8 cellular contexts compared by ENCODE assay signal in genomic region chr6:110875548-110876169, GRCh38. TPM values are rescaled to one million over a fixed set of nuclear protein-coding genes. Genes with fewer than 3 reads are reported as not detected.
DNase-seq lines count a peak whose midpoint lies in the region; ATAC-seq, FAIRE-seq and TF ChIP-seq lines count a peak whose summit lies in the region.

No MANE protein-coding gene starts in this region.

- H3K27ac ChIP-seq in pancreas (peak overlapping the region; percentile 86 to 92 (median 90)), tibial nerve (peak overlapping the region; percentile 78 to 97 (median 91))

- intact Hi-C loops in Right ventricle myocardium inferior (cut with DNase I) (loop anchor here (2.0 to 5.0 kb wide), 3 partner anchors 83 to 347 kb away; partner anchors contain the start of gene GTF3C6), pancreas (cut with DNase I) (no loop called here)

- WGBS in pancreas, 2 donors, result 0 to 1% methylated on average over 47 to 61 of the region's 61 CpGs
- 1 to 2% methylated on average over 10 to 35 of the region's 61 CpGs for WGBS in tibial nerve, 2 donors

- H3K27me3 ChIP-seq in pancreas, result no peaks in the 10 kb centered on the region
- no peaks in the 10 kb centered on the region for H3K27me3 ChIP-seq in tibial nerve

- FAIRE-seq in pancreas (lab: Jason Lieb, UNC), result no peak

- peaks cover 7 to 35% (median 27%) of the 10 kb centered on the region in 3 donors for H3K4me1 ChIP-seq in pancreas
- H3K4me1 ChIP-seq in tibial nerve, result peaks cover 0 to 49% (median 32%) of the 10 kb centered on the region in 4 donors

- ATAC-seq in GM18511 (IDR thresholded peaks at IDR 0.05; ENCODE audit: unreplicated experiment) (peak; percentile 16), HG03095 (IDR thresholded peaks at IDR 0.05; ENCODE audit: unreplicated experiment) (peak; percentile 10), Right ventricle myocardium inferior (peak; percentile 24), pancreas (peak; percentile 24 to 52 (median 36))

- H3K36me3 ChIP-seq in pancreas, result no peaks in the 10 kb centered on the region
- H3K36me3 ChIP-seq in tibial nerve, result no peaks in the 10 kb centered on the region

- TF ChIP-seq CTCF in pancreas (IDR thresholded peaks at IDR 0.05) (no peak), tibial nerve (IDR thresholded peaks at IDR 0.05) (no peak)

- TF ChIP-seq EP300 in tibial nerve (IDR thresholded peaks at IDR 0.05), result no peak

- H3K4me3 ChIP-seq in pancreas, result peak overlapping the region; percentile 91 to 94 (median 92)
- H3K4me3 ChIP-seq in tibial nerve, result peak overlapping the region; percentile 68 to 85 (median 72)

- TF ChIP-seq POLR2A in tibial nerve (IDR thresholded peaks at IDR 0.05), result no peak

- no peaks in the 10 kb centered on the region for H3K9me3 ChIP-seq in pancreas
- no peaks in the 10 kb centered on the region for H3K9me3 ChIP-seq in tibial nerve

- DNase-seq in RPMI8226 (peak; percentile 31), Right ventricle myocardium inferior (ENCODE audit: missing footprints) (peak; percentile 74), pancreas (peak; percentile 61 to 89 (median 68)), tibial nerve (ENCODE audit: low spot score in 2 of 2) (no peak), SIG-M5 (lab: John Stamatoyannopoulos, UW) (no peak)
- DNase-seq in activated naive CD4-positive, alpha-beta T cell treated with anti-CD3 and anti-CD28 coated beads, Interleukin-2, amount 50 U/mL, for 16 hours, result peak; percentile 81

RNA-seq across cellular contexts. Expression of gene AMD1, which starts 1.1 kb away (rescaled TPM):
- total RNA-seq in Right ventricle myocardium inferior (84.9 TPM), pancreas (10 to 100 TPM; 15.4 to 30.1 (median 25.5) TPM), tibial nerve (10 to 100 TPM; 61.8 to 95.0 (median 81.8) TPM)
- polyA plus RNA-seq in pancreas, result 10 to 100 TPM; 11.3 to 24.0 TPM

Comparison
In these comparisons a context has a peak if more than half of its experiments do, and no peak if none do; other contexts are left out.
1. DNase-seq: peak in RPMI8226 (single experiment), activated naive CD4-positive, alpha-beta T cell treated with anti-CD3 and anti-CD28 coated beads, Interleukin-2, amount 50 U/mL, for 16 hours (single experiment), Right ventricle myocardium inferior (single experiment) and pancreas (6 of 6); none in tibial nerve (0 of 2) and SIG-M5 (single experiment).
2. Peak in every context shown above with its lines, with median percentiles within 50 percentile points of each other: ATAC-seq.